In genomic region chr2:127408004-127408806, GRCh38 we compare ENCODE assay signal across 9 cellular contexts. TPM values are rescaled to one million over a fixed set of nuclear protein-coding genes. Genes with fewer than 3 reads are reported as not detected.
DNase-seq lines count a peak whose midpoint lies in the region; ATAC-seq and TF ChIP-seq lines count a peak whose summit lies in the region.
"Had no signal": no experiment of that assay in that cellular context is flagged by ENCODE, and none has a peak within 500 bp of the region (broad histone marks: within the 10 kb centered on the region; RNA-seq: fewer than 3 reads in every experiment).

No MANE protein-coding gene starts in this region.

- peaks cover 7% of the 10 kb centered on the region for H3F3A ChIP-seq in PC-3 (ENCODE audit: low read length, unreplicated experiment)

- H4K20me1 ChIP-seq in PC-3 (ENCODE audit: low read length) = no peaks in the 10 kb centered on the region

- peak overlapping the region; percentile 65 for H2AFZ ChIP-seq in PC-3 (ENCODE audit: low read length)

- H3K9ac ChIP-seq in PC-3 (ENCODE audit: low read length) = peak overlapping the region; percentile 30; the same call in 1 of the 2 replicates

- H3K36me3 ChIP-seq in PC-3 (ENCODE audit: low read depth, low read length) (no peaks in the 10 kb centered on the region), muscle layer of duodenum (ENCODE audit: control insufficient read depth in 1 of 2, insufficient read depth in 2 of 2, low read length in 2 of 2) (no peaks in the 10 kb centered on the region)

- intact Hi-C loops in PC-3 (cut with micrococcal nuclease) = no loop called here

- no peaks in the 10 kb centered on the region for H3K9me2 ChIP-seq in PC-3 (replicated peaks; ENCODE audit: low read length)

- H3K9me3 ChIP-seq in PC-3 (ENCODE audit: low read length) (no peaks in the 10 kb centered on the region), muscle layer of duodenum (ENCODE audit: control insufficient read depth in 1 of 2, low read length in 2 of 2) (no peaks in the 10 kb centered on the region)

- peak; percentile 51 for ATAC-seq in GM19467 (IDR thresholded peaks at IDR 0.05; ENCODE audit: unreplicated experiment)
- peak; percentile 84 for ATAC-seq in PC-3
- ATAC-seq in esophagus mucosa = peak; percentile 89

- TF ChIP-seq CTCF in C4-2B (conservative IDR thresholded peaks at IDR 0.05) (peak; percentile 10; the same call in 1 of the 2 replicates), PC-3 (conservative IDR thresholded peaks at IDR 0.05; ENCODE audit: low read depth, low read length) (no peak)

- no peaks in the 10 kb centered on the region for H3K79me2 ChIP-seq in PC-3 (ENCODE audit: low read length)

- H3K4me3 ChIP-seq in PC-3 (ENCODE audit: low read length) (peak overlapping the region; percentile 65), muscle layer of duodenum (ENCODE audit: low read depth in 1 of 2, low read length in 2 of 2) (peak overlapping the region in 1 of 2 donors; percentile 53)

- BruUV-seq in PC-3 (replicated peaks; lab: Mats Ljungman, UMichigan) = no TSS peak

- peak overlapping the region; percentile 81 for H3K4me2 ChIP-seq in PC-3 (ENCODE audit: low read length)

- POLR2A ChIA-PET in PC-3 (lab: Charles Lee; ENCODE audit: unreplicated experiment) = interaction anchor here (0.6 kb wide), 2 partner anchors 46 to 118 kb away, joined by 3 read pairs; partner anchors contain the start of gene IWS1

- DNase-seq in HUDEP-2 (lab: John Stamatoyannopoulos, UW; ENCODE audit: unreplicated experiment in 76 of 76) (peak in 74 of 76 experiments; percentile 10 to 92 (median 80)), PC-3 (peak; percentile 95)
- peak; percentile 91 to 95 for DNase-seq in activated T-cell treated with anti-CD3 and anti-CD28 coated beads, Interleukin-2, amount 50 U/mL, for 48 hours
- peak; percentile 92 for DNase-seq in stimulated activated CD8-positive, alpha-beta memory T cell treated with anti-CD3 and anti-CD28 coated beads, Interleukin-4, amount 100 ng/mL, for 48 hours

- CTCF ChIA-PET in PC-3 (lab: Charles Lee) = interaction anchor here (0.6 kb wide), 1 partner anchor 41 kb away, joined by 3 read pairs; no protein-coding TSS in a partner anchor

- peaks cover 30% of the 10 kb centered on the region for H3K4me1 ChIP-seq in PC-3 (ENCODE audit: insufficient read depth, low read length)
- H3K4me1 ChIP-seq in muscle layer of duodenum (ENCODE audit: control insufficient read depth in 1 of 2, insufficient read depth in 2 of 2, low read length in 2 of 2) = peaks cover 10 to 15% of the 10 kb centered on the region in 2 donors

- H3K27ac ChIP-seq in C4-2B = peak overlapping the region; percentile 91
- H3K27ac ChIP-seq in PC-3 (ENCODE audit: low read length) = no peak overlapping the region
- peak overlapping the region; percentile 51 for H3K27ac ChIP-seq in muscle layer of duodenum (ENCODE audit: low read length)

- H3K27me3 ChIP-seq in PC-3 (ENCODE audit: low read length) (no peaks in the 10 kb centered on the region), muscle layer of duodenum (ENCODE audit: low read depth, low read length) (no peaks in the 10 kb centered on the region)

RNA-seq across cellular contexts. Expression of gene PROC, which starts 10.0 kb away (rescaled TPM):
- total RNA-seq in PC-3 (2014; rRNA removed) (0.35 and 0.58 TPM in 2 replicates), esophagus mucosa (0.20 TPM)
- total RNA-seq: T-helper 2 cell treated with Interferon-gamma antibody and Interleukin-4, amounts not matched to agents 100 ng/mL and 5 ng/mL, for 36 hours had no signal

RNA-seq across cellular contexts. Expression of gene MAP3K2, which starts 20.4 kb away (rescaled TPM):
- 54.6 and 64.7 TPM in 2 replicates for total RNA-seq in PC-3 (2014; rRNA removed)
- 30.0 TPM for total RNA-seq in esophagus mucosa
